In genomic region chr5:177426566-177427210, GRCh38 we compare ENCODE assay signal across 8 cellular contexts. TPM values are rescaled to one million over a fixed set of nuclear protein-coding genes. Genes with fewer than 3 reads are reported as not detected.
DNase-seq lines count a peak whose midpoint lies in the region; ATAC-seq and TF ChIP-seq lines count a peak whose summit lies in the region.

Gene GRK6 (plus strand): TSS chr5:177426676. CDS start chr5:177426846, 170 bp downstream.

- CTCF ChIA-PET in activated CD4-positive, alpha-beta T cell treated with anti-CD3 and anti-CD28 coated beads, Interleukin-2, amount 10 ng/mL, durations not matched to agents 7 days and 5 days (lab: Charles Lee): interaction anchor here (1.0 to 53.2 kb wide), 6 partner anchors 9 to 80 kb away, joined by 3 to 1643 read pairs (median 6); partner anchors contain the start of genes DBN1, F12, PFN3 and PRR7

- no peaks in the 10 kb centered on the region for H3K9me3 ChIP-seq in DND-41 (ENCODE audit: insufficient read depth, low read length, severe bottlenecking)
- no peaks in the 10 kb centered on the region for H3K9me3 ChIP-seq in ectodermal cell (ENCODE audit: control insufficient read depth, low read length)
- no peaks in the 10 kb centered on the region for H3K9me3 ChIP-seq in mesenchymal stem cell (ENCODE audit: control insufficient read depth, low read length)

- H3K14ac ChIP-seq in mesenchymal stem cell (ENCODE audit: low read length in 2 of 2): peak within 1 kb of the TSS in 1 of 2 experiments; percentile 53

- H3K4me1 ChIP-seq in DND-41 (ENCODE audit: insufficient read depth, low read length) (peaks cover 58% of the 10 kb centered on the region), ectodermal cell (ENCODE audit: control insufficient read depth, insufficient read depth, low read length) (peaks cover 12% of the 10 kb centered on the region), mesenchymal stem cell (ENCODE audit: control insufficient read depth, insufficient read depth, low read depth, low read length) (peaks cover 23% of the 10 kb centered on the region)

- H3K27me3 ChIP-seq in DND-41 (ENCODE audit: insufficient read depth, low read length, poor library complexity) (no peaks in the 10 kb centered on the region), ectodermal cell (ENCODE audit: control insufficient read depth, insufficient read depth, low read length, poor library complexity, severe bottlenecking) (no peaks in the 10 kb centered on the region), mesenchymal stem cell (ENCODE audit: control insufficient read depth in 1 of 2, insufficient read depth in 1 of 2, low read length in 2 of 2) (no peaks in the 10 kb centered on the region)

- H3K27ac Mint-ChIP-seq in activated CD4-positive, alpha-beta T cell treated with anti-CD3 and anti-CD28 coated beads, Interleukin-2, amount 10 ng/mL, durations not matched to agents 7 days and 5 days: peak within 1 kb of the TSS; percentile 93

- H3K18ac ChIP-seq in mesenchymal stem cell (ENCODE audit: low read depth in 1 of 2, low read length in 2 of 2): peak within 1 kb of the TSS; percentile 94 to 97

- peak within 1 kb of the TSS; percentile 71 to 77 for H3K4ac ChIP-seq in mesenchymal stem cell (ENCODE audit: low read depth in 1 of 2, low read length in 2 of 2)

- H3K4me1 Mint-ChIP-seq in activated CD4-positive, alpha-beta T cell treated with anti-CD3 and anti-CD28 coated beads, Interleukin-2, amount 10 ng/mL, durations not matched to agents 7 days and 5 days: peaks cover 55% of the 10 kb centered on the region

- peak within 1 kb of the TSS; percentile 92 for H3K9ac ChIP-seq in DND-41 (ENCODE audit: low read depth, low read length)
- H3K9ac ChIP-seq in mesenchymal stem cell (ENCODE audit: low read length): peak within 1 kb of the TSS; percentile 93

- H4K8ac ChIP-seq in mesenchymal stem cell (ENCODE audit: low read length): peak within 1 kb of the TSS; percentile 95

- H3K27me3 Mint-ChIP-seq in activated CD4-positive, alpha-beta T cell treated with anti-CD3 and anti-CD28 coated beads, Interleukin-2, amount 10 ng/mL, durations not matched to agents 7 days and 5 days: no peaks in the 10 kb centered on the region

- H3K79me2 ChIP-seq in DND-41 (ENCODE audit: insufficient read depth, low read length): peaks cover 45% of the 10 kb centered on the region

- no peak for TF ChIP-seq CTCF in DND-41 (IDR thresholded peaks at IDR 0.05; ENCODE audit: borderline replicate concordance, extremely low read depth, low read length, poor library complexity, severe bottlenecking)
- no peak for TF ChIP-seq CTCF in subcutaneous adipose tissue (IDR thresholded peaks at IDR 0.05; ENCODE audit: low read depth)

- ATAC-seq in DND-41 (ENCODE audit: insufficient read depth, low read depth) (no peak; the same call in 2 of the 3 replicates), GM21526 (IDR thresholded peaks at IDR 0.05; ENCODE audit: low FRiP score, unreplicated experiment) (peak; percentile 12)

- no peak for TF ChIP-seq RAD21 in Ishikawa (IDR thresholded peaks at IDR 0.05; ENCODE audit: low read depth)

- H3K4me3 ChIP-seq in DND-41 (ENCODE audit: low read depth in 1 of 2, low read length in 2 of 2): peak within 1 kb of the TSS; percentile 79 to 94
- peak within 1 kb of the TSS; percentile 87 for H3K4me3 ChIP-seq in ectodermal cell (ENCODE audit: insufficient read depth, low read depth, low read length)
- H3K4me3 ChIP-seq in mesenchymal stem cell (ENCODE audit: insufficient read depth in 1 of 2, low read depth in 1 of 2, low read length in 2 of 2): peak within 1 kb of the TSS; percentile 79 to 90

- peak within 1 kb of the TSS; percentile 97 for H3K4me3 Mint-ChIP-seq in activated CD4-positive, alpha-beta T cell treated with anti-CD3 and anti-CD28 coated beads, Interleukin-2, amount 10 ng/mL, durations not matched to agents 7 days and 5 days

- no peak for TF ChIP-seq EP300 in Ishikawa (IDR thresholded peaks at IDR 0.05; ENCODE audit: borderline replicate concordance)

- peak within 1 kb of the TSS; percentile 3 to 27 for H3K23ac ChIP-seq in mesenchymal stem cell (ENCODE audit: low read length in 2 of 2)

- H3K27ac ChIP-seq in DND-41 (ENCODE audit: low read length) (peak within 1 kb of the TSS; percentile 87), ectodermal cell (ENCODE audit: insufficient read depth, low read depth, low read length, poor library complexity, severe bottlenecking) (peak within 1 kb of the TSS; percentile 91), mesenchymal stem cell (ENCODE audit: low read length, poor library complexity, severe bottlenecking) (peak within 1 kb of the TSS; percentile 95)

- peak within 1 kb of the TSS; percentile 98 for H2BK15ac ChIP-seq in mesenchymal stem cell (ENCODE audit: low read depth, poor library complexity, severe bottlenecking)

- H4K91ac ChIP-seq in mesenchymal stem cell (ENCODE audit: low read length): peak within 1 kb of the TSS; percentile 86

- H3K4me2 ChIP-seq in DND-41 (ENCODE audit: insufficient read depth, low read length) (peak within 1 kb of the TSS; percentile 100), mesenchymal stem cell (ENCODE audit: low read length, poor library complexity, severe bottlenecking) (peak within 1 kb of the TSS; percentile 88)

- H2BK12ac ChIP-seq in mesenchymal stem cell (ENCODE audit: low read length in 2 of 2): peak within 1 kb of the TSS; percentile 66 to 93

- H3K36me3 Mint-ChIP-seq in activated CD4-positive, alpha-beta T cell treated with anti-CD3 and anti-CD28 coated beads, Interleukin-2, amount 10 ng/mL, durations not matched to agents 7 days and 5 days (ENCODE audit: low read depth): peaks cover 49% of the 10 kb centered on the region

- DNase-seq in DND-41: peak; percentile 76
- peak; percentile 81 for DNase-seq in activated CD4-positive, alpha-beta T cell treated with anti-CD3 and anti-CD28 coated beads, Interleukin-2, amount 10 ng/mL, durations not matched to agents 7 days and 5 days
- peak; percentile 48 for DNase-seq in mesenchymal stem cell
- DNase-seq in NCI-H2107 (lab: John Stamatoyannopoulos, UW): no peak

- H3K9me3 Mint-ChIP-seq in activated CD4-positive, alpha-beta T cell treated with anti-CD3 and anti-CD28 coated beads, Interleukin-2, amount 10 ng/mL, durations not matched to agents 7 days and 5 days: peaks cover 2% of the 10 kb centered on the region

- H4K20me1 ChIP-seq in DND-41 (ENCODE audit: insufficient read depth, low read length): peaks cover 47% of the 10 kb centered on the region

- peak within 1 kb of the TSS; percentile 72 for H2AFZ ChIP-seq in DND-41 (ENCODE audit: low read depth, low read length)
- H2AFZ ChIP-seq in mesenchymal stem cell (ENCODE audit: low read depth, low read length): peak within 1 kb of the TSS; percentile 67

- H2BK5ac ChIP-seq in mesenchymal stem cell (ENCODE audit: low read depth, low read length, poor library complexity, severe bottlenecking): peak within 1 kb of the TSS; percentile 40

- peaks cover 35% of the 10 kb centered on the region for H3K79me1 ChIP-seq in mesenchymal stem cell (replicated peaks; ENCODE audit: low read length, poor library complexity, severe bottlenecking)

- H2BK120ac ChIP-seq in mesenchymal stem cell (ENCODE audit: low read depth, low read length): peak within 1 kb of the TSS; percentile 71

- 1% methylated on average over 82 of the region's 82 CpGs for WGBS in ectodermal cell, 2 experiments
- WGBS in mesenchymal stem cell: under 1% methylated on average over 58 of the region's 82 CpGs

- peaks cover 23% of the 10 kb centered on the region for H3K36me3 ChIP-seq in DND-41 (ENCODE audit: insufficient read depth, low read length)
- H3K36me3 ChIP-seq in ectodermal cell (ENCODE audit: control insufficient read depth, insufficient read depth, low read length): no peaks in the 10 kb centered on the region
- H3K36me3 ChIP-seq in mesenchymal stem cell (ENCODE audit: control insufficient read depth in 1 of 2, insufficient read depth in 2 of 2, low read depth in 1 of 2, low read length in 2 of 2): peaks cover 8 to 20% of the 10 kb centered on the region in 2 experiments

- POLR2A ChIA-PET in activated CD4-positive, alpha-beta T cell treated with anti-CD3 and anti-CD28 coated beads, Interleukin-2, amount 10 ng/mL, durations not matched to agents 7 days and 5 days (lab: Charles Lee): no interaction called here

- H2AK5ac ChIP-seq in mesenchymal stem cell (ENCODE audit: low read length, severe bottlenecking): peak within 1 kb of the TSS; percentile 65

TF ChIP-seq in Ishikawa, 13 proteins besides CTCF, POLR2A, EP300 and RAD21:
- TF ChIP-seq, protein P1, sequence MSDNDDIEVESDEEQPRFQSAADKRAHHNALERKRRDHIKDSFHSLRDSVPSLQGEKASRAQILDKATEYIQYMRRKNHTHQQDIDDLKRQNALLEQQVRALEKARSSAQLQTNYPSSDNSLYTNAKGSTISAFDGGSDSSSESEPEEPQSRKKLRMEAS (IDR thresholded peaks at IDR 0.05): no peak
- TF ChIP-seq ZBTB7A (IDR thresholded peaks at IDR 0.05; ENCODE audit: low read depth): no peak
- no peak for TF ChIP-seq TEAD4 (IDR thresholded peaks at IDR 0.05)
- TF ChIP-seq, protein P2, sequence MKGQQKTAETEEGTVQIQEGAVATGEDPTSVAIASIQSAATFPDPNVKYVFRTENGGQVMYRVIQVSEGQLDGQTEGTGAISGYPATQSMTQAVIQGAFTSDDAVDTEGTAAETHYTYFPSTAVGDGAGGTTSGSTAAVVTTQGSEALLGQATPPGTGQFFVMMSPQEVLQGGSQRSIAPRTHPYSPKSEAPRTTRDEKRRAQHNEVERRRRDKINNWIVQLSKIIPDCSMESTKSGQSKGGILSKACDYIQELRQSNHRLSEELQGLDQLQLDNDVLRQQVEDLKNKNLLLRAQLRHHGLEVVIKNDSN (IDR thresholded peaks at IDR 0.05): no peak
- peak; percentile 25; the same call in 1 of the 2 replicates for TF ChIP-seq TAF1 (IDR thresholded peaks at IDR 0.05; ENCODE audit: low read depth)
- TF ChIP-seq FOXM1 (IDR thresholded peaks at IDR 0.05; ENCODE audit: borderline replicate concordance, low read depth): peak; percentile 81

RNA-seq across cellular contexts. Expression of gene GRK6, which starts in this region (rescaled TPM):
- total RNA-seq in activated CD4-positive, alpha-beta T cell treated with anti-CD3 and anti-CD28 coated beads, Interleukin-2, amount 10 ng/mL, durations not matched to agents 7 days and 5 days: 100 to 1,000 TPM; 242 to 296 TPM
- 34.2 TPM for polyA plus RNA-seq in ectodermal cell (2013, experiment 1 of 4)
- 34.6 TPM for polyA plus RNA-seq in ectodermal cell (2013, experiment 2 of 4)
- 25.3 TPM for polyA plus RNA-seq in ectodermal cell (2013, experiment 3 of 4)
- 27.2 TPM for polyA plus RNA-seq in ectodermal cell (2013, experiment 4 of 4)
- polyA plus RNA-seq in mesenchymal stem cell (2013, experiment 1 of 2): 12.5 TPM
- polyA plus RNA-seq in mesenchymal stem cell (2013, experiment 2 of 2): 13.0 TPM
- 10 to 100 TPM in 3 of 4 donors, 1 to 10 TPM in 1; 9.3 to 22.6 (median 19.7) TPM for total RNA-seq in subcutaneous adipose tissue

Comparison
In these comparisons a context has a peak if more than half of its experiments do, and no peak if none do; other contexts are left out.
1. RNA of gene GRK6 (total RNA-seq): 242 to 296 TPM in activated CD4-positive, alpha-beta T cell treated with anti-CD3 and anti-CD28 coated beads, Interleukin-2, amount 10 ng/mL, durations not matched to agents 7 days and 5 days; 9.3 to 22.6 TPM in subcutaneous adipose tissue; every median in the first group is over 10 times any median in the second.
2. Peak in every context shown above with its lines, with median percentiles within 50 percentile points of each other: H3K27ac ChIP-seq and H3K4me3 ChIP-seq.